Comparison of ENCODE assay signal across 1 cellular context in the genomic region with DNA sequence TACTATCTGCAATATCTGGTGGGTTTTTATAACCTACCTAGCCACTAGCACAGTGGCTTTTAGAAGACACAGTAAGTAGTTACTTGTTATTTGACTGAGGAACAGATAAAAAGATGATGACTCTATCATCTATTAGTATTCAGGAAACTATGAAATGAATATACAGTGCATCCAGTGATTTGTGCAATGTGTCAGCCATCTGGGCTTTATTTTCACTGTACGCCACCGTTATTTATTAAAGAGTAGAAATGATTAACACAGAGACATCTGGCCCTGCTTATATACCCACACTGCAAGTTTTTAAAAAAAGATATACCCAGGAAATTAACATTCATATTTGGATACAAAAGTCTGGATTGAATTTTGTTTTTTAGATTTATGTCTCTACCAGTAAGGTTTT.
TF ChIP-seq lines count a peak whose summit lies in the region.

No MANE protein-coding gene starts in this region.

TF ChIP-seq in A549, 52 proteins besides CTCF, POLR2A, EP300 and RAD21 (continued from another document):
- TF ChIP-seq, protein P1, sequence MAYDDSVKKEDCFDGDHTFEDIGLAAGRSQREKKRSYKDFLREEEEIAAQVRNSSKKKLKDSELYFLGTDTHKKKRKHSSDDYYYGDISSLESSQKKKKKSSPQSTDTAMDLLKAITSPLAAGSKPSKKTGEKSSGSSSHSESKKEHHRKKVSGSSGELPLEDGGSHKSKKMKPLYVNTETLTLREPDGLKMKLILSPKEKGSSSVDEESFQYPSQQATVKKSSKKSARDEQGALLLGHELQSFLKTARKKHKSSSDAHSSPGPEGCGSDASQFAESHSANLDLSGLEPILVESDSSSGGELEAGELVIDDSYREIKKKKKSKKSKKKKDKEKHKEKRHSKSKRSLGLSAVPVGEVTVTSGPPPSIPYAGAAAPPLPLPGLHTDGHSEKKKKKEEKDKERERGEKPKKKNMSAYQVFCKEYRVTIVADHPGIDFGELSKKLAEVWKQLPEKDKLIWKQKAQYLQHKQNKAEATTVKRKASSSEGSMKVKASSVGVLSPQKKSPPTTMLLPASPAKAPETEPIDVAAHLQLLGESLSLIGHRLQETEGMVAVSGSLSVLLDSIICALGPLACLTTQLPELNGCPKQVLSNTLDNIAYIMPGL (CRISPR knock-in tag; IDR thresholded peaks at IDR 0.05; ENCODE audit: borderline replicate concordance): no peak
- TF ChIP-seq KDM1A (IDR thresholded peaks at IDR 0.05; ENCODE audit: low read depth): no peak
- no peak for TF ChIP-seq FOSB (CRISPR knock-in tag; IDR thresholded peaks at IDR 0.05)
